Comparison of ENCODE assay signal across 11 cellular contexts in genomic region chr10:103852189-103852711, GRCh38. TPM values are rescaled to one million over a fixed set of nuclear protein-coding genes. Genes with fewer than 3 reads are reported as not detected.
DNase-seq lines count a peak whose midpoint lies in the region; ATAC-seq and TF ChIP-seq lines count a peak whose summit lies in the region.
"Had no signal": no experiment of that assay in that cellular context is flagged by ENCODE, and none has a peak within 500 bp of the region (broad histone marks: within the 10 kb centered on the region; RNA-seq: fewer than 3 reads in every experiment).

No MANE protein-coding gene starts in this region.

- H3K27me3 ChIP-seq in adrenal gland (no peaks in the 10 kb centered on the region), rectal smooth muscle tissue (ENCODE audit: control insufficient read depth, insufficient read depth, low read length) (no peaks in the 10 kb centered on the region)
- H3K27me3 ChIP-seq in CD4-positive, alpha-beta T cell (ENCODE audit: control insufficient read depth, insufficient read depth, low read length) = peaks cover 21% of the 10 kb centered on the region

- no peak overlapping the region for H3K4me3 ChIP-seq in adrenal gland
- no peak overlapping the region for H3K4me3 ChIP-seq in rectal smooth muscle tissue (ENCODE audit: low read length)

- no peaks in the 10 kb centered on the region for H3K9me3 ChIP-seq in adrenal gland (replicated peaks in 1 of 3)
- H3K9me3 ChIP-seq in CD4-positive, alpha-beta T cell (ENCODE audit: control insufficient read depth, low read length) = no peaks in the 10 kb centered on the region

- CTCF ChIA-PET in CD4-positive, alpha-beta T cell (lab: Charles Lee) = no interaction called here

- intact Hi-C loops in adrenal gland (cut with DNase I) (no loop called here), left cardiac atrium (cut with DNase I) (loop anchor here (10.0 kb wide), 2 partner anchors 67 to 77 kb away; no protein-coding TSS in a partner anchor)
- intact Hi-C loops in CD4-positive, alpha-beta T cell (cut with DNase I, micrococcal nuclease) = no loop called here

- no peak overlapping the region for H3K27ac Mint-ChIP-seq in CD4-positive, alpha-beta T cell

- H3K4me1 ChIP-seq in adrenal gland (replicated peaks in 1 of 2) (peaks cover 7 to 56% of the 10 kb centered on the region in 2 donors), rectal smooth muscle tissue (ENCODE audit: control insufficient read depth, insufficient read depth, low read length) (peaks cover 25% of the 10 kb centered on the region)

- 70 to 89% (median 83%) methylated on average over 8 to 11 of the region's 11 CpGs for WGBS in adrenal gland, 4 donors

- no peak for TF ChIP-seq POLR2A in adrenal gland (IDR thresholded peaks at IDR 0.05)

- no peaks in the 10 kb centered on the region for H3K9me3 Mint-ChIP-seq in CD4-positive, alpha-beta T cell
- H3K9me3 Mint-ChIP-seq: CD8-positive, alpha-beta memory T cell had no signal

- peak; percentile 14 to 32 for ATAC-seq in left cardiac atrium
- ATAC-seq in CD4-positive, alpha-beta T cell (ENCODE audit: poor library complexity) = no peak

- DNase-seq in EH (ENCODE audit: low read depth) (peak; percentile 88), adrenal gland (no peak), left cardiac atrium (peak; percentile 56), ureter (ENCODE audit: low spot score) (no peak), DMS114 treated with DMSO at 0.1 percent for 48 hours (lab: John Stamatoyannopoulos, UW; ENCODE audit: unreplicated experiment) (no peak)
- no peak for DNase-seq in CD4-positive, alpha-beta T cell
- DNase-seq in stimulated activated CD4-positive, alpha-beta T cell treated with anti-CD3 and anti-CD28 coated beads, Interleukin-12 subunit alpha, Interleukin-12 subunit beta, amount 100 ng/mL, for 4 hours = no peak
- DNase-seq: CD8-positive, alpha-beta memory T cell; cortex of kidney; NCI-H1694 treated with DMSO at 0.1 percent for 48 hours had no signal

- POLR2A ChIA-PET in CD4-positive, alpha-beta T cell (lab: Charles Lee) = interaction anchor here (0.6 kb wide), 1 partner anchor 85 kb away, joined by 3 read pairs; no protein-coding TSS in a partner anchor

- H3K27ac ChIP-seq in adrenal gland = peak overlapping the region in 3 of 5 donors; percentile 12 to 72 (median 38)
- peak overlapping the region; percentile 52 for H3K27ac ChIP-seq in rectal smooth muscle tissue (ENCODE audit: low read depth, low read length)
- H3K27ac ChIP-seq in CD4-positive, alpha-beta T cell (ENCODE audit: low read depth, low read length) = no peak overlapping the region

- no peak for TF ChIP-seq CTCF in adrenal gland (IDR thresholded peaks at IDR 0.05)
- TF ChIP-seq CTCF in CD4-positive, alpha-beta T cell (IDR thresholded peaks at IDR 0.05) = no peak

- no peaks in the 10 kb centered on the region for H3K36me3 Mint-ChIP-seq in CD4-positive, alpha-beta T cell (ENCODE audit: low read depth)

- H3K27me3 Mint-ChIP-seq in CD4-positive, alpha-beta T cell = peaks cover 54% of the 10 kb centered on the region

- H3K9ac ChIP-seq in rectal smooth muscle tissue (ENCODE audit: low read length) = no peak overlapping the region

- H3K36me3 ChIP-seq in adrenal gland (replicated peaks in 1 of 2) = no peaks in the 10 kb centered on the region
- H3K36me3 ChIP-seq in rectal smooth muscle tissue (ENCODE audit: control insufficient read depth, insufficient read depth, low read length) = no peaks in the 10 kb centered on the region

- no peak overlapping the region for H3K4me3 Mint-ChIP-seq in CD4-positive, alpha-beta T cell
- H3K4me3 Mint-ChIP-seq: CD8-positive, alpha-beta memory T cell had no signal

- peaks cover 23% of the 10 kb centered on the region for H3K4me1 Mint-ChIP-seq in CD4-positive, alpha-beta T cell (ENCODE audit: low read depth)

RNA-seq across cellular contexts. Expression of gene SH3PXD2A, which starts 3.1 kb away (rescaled TPM):
- total RNA-seq in adrenal gland = 10 to 100 TPM; 14.6 to 34.5 (median 20.1) TPM
- 10 to 100 TPM; 10.4 to 19.2 (median 10.5) TPM for polyA plus RNA-seq in adrenal gland
- total RNA-seq in left cardiac atrium = 10 to 100 TPM; 24.6 to 27.7 TPM
- 50.3 TPM for total RNA-seq in ureter
- 1 to 10 TPM; 6.9 to 7.0 TPM for total RNA-seq in CD4-positive, alpha-beta T cell

Comparison
In these comparisons a context has a peak if more than half of its experiments do, and no peak if none do; other contexts are left out.
1. DNase-seq: peak in EH (single experiment) and left cardiac atrium (single experiment); none in adrenal gland (0 of 7), ureter (single experiment), CD4-positive, alpha-beta T cell (0 of 10), DMS114 treated with DMSO at 0.1 percent for 48 hours (single experiment) and stimulated activated CD4-positive, alpha-beta T cell treated with anti-CD3 and anti-CD28 coated beads, Interleukin-12 subunit alpha, Interleukin-12 subunit beta, amount 100 ng/mL, for 4 hours (single experiment).
2. intact Hi-C loops: an anchor here in left cardiac atrium (10.0 kb wide); none called in adrenal gland and CD4-positive, alpha-beta T cell.